26 cellular contexts compared by ENCODE assay signal in the genomic region with DNA sequence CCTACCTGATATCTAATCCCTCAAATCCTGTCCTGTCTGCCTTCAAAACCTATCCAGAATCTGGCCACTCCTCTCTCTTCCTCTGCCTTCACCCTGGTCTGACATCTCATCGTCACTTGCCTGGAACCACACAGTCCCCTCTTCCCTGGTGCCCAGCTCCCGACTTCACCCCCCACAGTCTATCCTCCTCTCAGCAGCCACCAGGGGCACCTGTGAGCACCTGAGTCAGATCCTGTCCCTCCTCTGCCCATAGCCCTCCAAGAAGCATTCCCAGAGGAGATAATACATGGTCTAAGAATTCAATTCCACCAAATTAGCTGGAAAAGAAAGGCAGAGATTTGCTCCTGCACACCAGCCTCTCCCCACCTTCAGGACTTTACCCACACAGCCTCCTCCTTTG. TPM values are rescaled to one million over a fixed set of nuclear protein-coding genes. Genes with fewer than 3 reads are reported as not detected.
A peak's percentile ranks its signal among the peaks of the same experiment; 100 is the strongest.
DNase-seq lines count a peak whose midpoint lies in the region; ATAC-seq and TF ChIP-seq lines count a peak whose summit lies in the region.
"Had no signal": no experiment of that assay in that cellular context is flagged by ENCODE, and none has a peak within 500 bp of the region (broad histone marks: within the 10 kb centered on the region; RNA-seq: fewer than 3 reads in every experiment).

No MANE protein-coding gene starts in this region.

- H3K4me3 Mint-ChIP-seq in MCF 10A (ENCODE audit: unreplicated experiment): no peak overlapping the region
- H3K4me3 Mint-ChIP-seq: activated CD4-positive, alpha-beta T cell treated with anti-CD3 and anti-CD28 coated beads, Interleukin-2, amount 10 ng/mL, durations not matched to agents 7 days and 5 days; CD4-positive, CD25-positive, alpha-beta regulatory T cell; nephron had no signal

- TF ChIP-seq EP300 in suprapubic skin (IDR thresholded peaks at IDR 0.05): no peak

- H3K9me2 ChIP-seq in PC-3 (replicated peaks; ENCODE audit: low read length): no peaks in the 10 kb centered on the region

- H3K79me2 ChIP-seq in mammary epithelial cell (ENCODE audit: insufficient read depth, low read length): no peaks in the 10 kb centered on the region
- H3K79me2 ChIP-seq in PC-3 (ENCODE audit: low read length): no peaks in the 10 kb centered on the region

- H3K27ac Mint-ChIP-seq in MCF 10A (ENCODE audit: low read depth, unreplicated experiment): no peak overlapping the region
- H3K27ac Mint-ChIP-seq: activated CD4-positive, alpha-beta T cell treated with anti-CD3 and anti-CD28 coated beads, Interleukin-2, amount 10 ng/mL, durations not matched to agents 7 days and 5 days; nephron had no signal

- DNase-seq in mammary epithelial cell (no peak), MCF 10A (ENCODE audit: unreplicated experiment) (no peak), PC-3 (peak; percentile 29), fibroblast of pulmonary artery (ENCODE audit: low read depth) (no peak), suprapubic skin (ENCODE audit: low spot score in 2 of 2) (no peak), HPDE6-E6E7 (ENCODE audit: extremely low spot score) (no peak)
- no peak for DNase-seq in activated T-cell treated with anti-CD3 and anti-CD28 coated beads, Interleukin-2, amount 50 U/mL, for 48 hours
- DNase-seq: activated CD4-positive, alpha-beta T cell treated with anti-CD3 and anti-CD28 coated beads, Interleukin-2, amount 10 ng/mL, durations not matched to agents 7 days and 5 days; activated CD8-positive, alpha-beta memory T cell treated with anti-CD3 and anti-CD28 coated beads, Interleukin-2, amount 50 U/mL, for 48 hours; activated gamma-delta T cell; CD4-positive, CD25-positive, alpha-beta regulatory T cell; esophagus squamous epithelium; midbrain; NCI-H2107; NCI-H69; SJCRH30; stimulated activated CD4-positive, alpha-beta T cell treated with anti-CD3 and anti-CD28 coated beads, Interleukin-1b, Interleukin-23, amount 100 ng/mL, for 48 hours; stimulated activated naive CD4-positive, alpha-beta T cell treated with Interleukin-2 at 50 U/mL for 16 hours; T-helper 1 cell; thyroid gland had no signal

- H3F3A ChIP-seq in PC-3 (ENCODE audit: low read length, unreplicated experiment): no peaks in the 10 kb centered on the region

- H4K20me1 ChIP-seq in mammary epithelial cell (ENCODE audit: insufficient read depth, low read length): no peaks in the 10 kb centered on the region
- H4K20me1 ChIP-seq in PC-3 (ENCODE audit: low read length): no peaks in the 10 kb centered on the region

- TF ChIP-seq POLR2A in suprapubic skin (IDR thresholded peaks at IDR 0.05): no peak

- ATAC-seq in PC-3: peak; percentile 79
- no peak for ATAC-seq in GM21529 (IDR thresholded peaks at IDR 0.05; ENCODE audit: unreplicated experiment)
- ATAC-seq: left lobe of liver had no signal

- peaks cover 26% of the 10 kb centered on the region for H3K9me3 Mint-ChIP-seq in MCF 10A (ENCODE audit: unreplicated experiment)

- no peak overlapping the region for H2AFZ ChIP-seq in mammary epithelial cell (ENCODE audit: low read depth, low read length)
- H2AFZ ChIP-seq in PC-3 (ENCODE audit: low read length): no peak overlapping the region

- H3K36me3 ChIP-seq in mammary epithelial cell (ENCODE audit: insufficient read depth, low read length) (no peaks in the 10 kb centered on the region), PC-3 (ENCODE audit: low read depth, low read length) (no peaks in the 10 kb centered on the region), suprapubic skin (no peaks in the 10 kb centered on the region)
- H3K36me3 ChIP-seq: esophagus squamous epithelium, prostate gland, SJCRH30, thyroid gland had no signal

- H3K36me3 Mint-ChIP-seq in MCF 10A (ENCODE audit: insufficient read depth, unreplicated experiment): no peaks in the 10 kb centered on the region

- TF ChIP-seq CTCF in mammary epithelial cell (conservative IDR thresholded peaks at IDR 0.05 in 1 of 2, IDR thresholded peaks at IDR 0.05 in 1 of 2; ENCODE audit: extremely low read depth in 1 of 2, insufficient read depth in 1 of 2, low read depth in 1 of 2, low read length in 2 of 2) (peak; percentile 20 to 31), MCF 10A (IDR thresholded peaks at IDR 0.05; ENCODE audit: unreplicated experiment) (no peak), PC-3 (conservative IDR thresholded peaks at IDR 0.05; ENCODE audit: low read depth, low read length) (peak; percentile 61), fibroblast of pulmonary artery (IDR thresholded peaks at IDR 0.05; ENCODE audit: low read length, missing control alignments) (peak; percentile 2), suprapubic skin (IDR thresholded peaks at IDR 0.05) (no peak)

- H3K27me3 ChIP-seq in mammary epithelial cell (ENCODE audit: insufficient read depth, low read length) (no peaks in the 10 kb centered on the region), PC-3 (ENCODE audit: low read length) (no peaks in the 10 kb centered on the region), suprapubic skin (peaks cover 12% of the 10 kb centered on the region)
- H3K27me3 ChIP-seq: SJCRH30, thyroid gland had no signal

- 46% methylated on average over 2 of the region's 2 CpGs for WGBS in mammary epithelial cell (ENCODE audit: low coverage, missing lambda C conversion rate)
- WGBS in suprapubic skin: 69% methylated on average over 2 of the region's 2 CpGs

- H3K9me3 ChIP-seq in mammary epithelial cell (replicated peaks; ENCODE audit: insufficient read depth, low read length) (peaks cover 3% of the 10 kb centered on the region), PC-3 (ENCODE audit: low read length) (no peaks in the 10 kb centered on the region), suprapubic skin (peaks cover 12% of the 10 kb centered on the region)
- H3K9me3 ChIP-seq: prostate gland, SJCRH30, thyroid gland had no signal

- no TSS peak for BruUV-seq in mammary epithelial cell (replicated peaks; lab: Mats Ljungman, UMichigan)
- BruUV-seq in MCF 10A (replicated peaks; lab: Mats Ljungman, UMichigan): no TSS peak
- BruUV-seq in PC-3 (replicated peaks; lab: Mats Ljungman, UMichigan): no TSS peak

- dilution Hi-C loops in mammary epithelial cell (cut with HindIII; ENCODE audit: low sequenced_read_pairs): loop anchor here (5.0 kb wide), 2 partner anchors 43 to 98 kb away; no protein-coding TSS in a partner anchor

- H3K4me1 ChIP-seq in mammary epithelial cell (ENCODE audit: insufficient read depth, low read length): no peaks in the 10 kb centered on the region
- H3K4me1 ChIP-seq in PC-3 (ENCODE audit: insufficient read depth, low read length): no peaks in the 10 kb centered on the region
- no peaks in the 10 kb centered on the region for H3K4me1 ChIP-seq in suprapubic skin
- H3K4me1 ChIP-seq: esophagus squamous epithelium, prostate gland, SJCRH30, thyroid gland had no signal

- no peak overlapping the region for H3K9ac ChIP-seq in mammary epithelial cell (ENCODE audit: insufficient read depth, low read length)
- H3K9ac ChIP-seq in PC-3 (ENCODE audit: low read length): no peak overlapping the region

- no peaks in the 10 kb centered on the region for H3K4me1 Mint-ChIP-seq in MCF 10A (ENCODE audit: insufficient read depth, unreplicated experiment)
- H3K4me1 Mint-ChIP-seq: activated CD4-positive, alpha-beta T cell treated with anti-CD3 and anti-CD28 coated beads, Interleukin-2, amount 10 ng/mL, durations not matched to agents 7 days and 5 days; CD4-positive, CD25-positive, alpha-beta regulatory T cell had no signal

- peaks cover 2% of the 10 kb centered on the region for H3K27me3 Mint-ChIP-seq in MCF 10A (ENCODE audit: insufficient read depth, unreplicated experiment)

- intact Hi-C loops in mammary epithelial cell (cut with micrococcal nuclease): no loop called here
- intact Hi-C loops in MCF 10A (cut with micrococcal nuclease): no loop called here
- intact Hi-C loops in PC-3 (cut with micrococcal nuclease): no loop called here

- H3K4me3 ChIP-seq in mammary epithelial cell (replicated peaks in 1 of 3; ENCODE audit: insufficient read depth in 1 of 3, low read depth in 2 of 3, low read length in 3 of 3): no peak overlapping the region
- H3K4me3 ChIP-seq in PC-3 (ENCODE audit: low read length): no peak overlapping the region
- no peak overlapping the region for H3K4me3 ChIP-seq in fibroblast of pulmonary artery (replicated peaks; ENCODE audit: low read depth, low read length)
- H3K4me3 ChIP-seq in suprapubic skin: no peak overlapping the region
- H3K4me3 ChIP-seq: esophagus squamous epithelium, prostate gland, SJCRH30, thyroid gland had no signal

- H3K4me2 ChIP-seq in mammary epithelial cell (ENCODE audit: insufficient read depth, low read depth, low read length): no peak overlapping the region
- no peak overlapping the region for H3K4me2 ChIP-seq in PC-3 (ENCODE audit: low read length)

- in situ Hi-C loops in mammary epithelial cell (cut with MboI; ENCODE audit: low sequenced_read_pairs in 2 of 2): no loop called here

- H3K27ac ChIP-seq in mammary epithelial cell (ENCODE audit: insufficient read depth, low read depth, low read length) (no peak overlapping the region), PC-3 (ENCODE audit: low read length) (no peak overlapping the region), suprapubic skin (no peak overlapping the region)
- H3K27ac ChIP-seq: esophagus squamous epithelium, prostate gland, SJCRH30, thyroid gland had no signal

- CTCF ChIA-PET in mammary epithelial cell (lab: Charles Lee; ENCODE audit: low non-redundant PET): interaction anchor here (0.6 kb wide), 1 partner anchor 33 kb away, joined by 4 read pairs; no protein-coding TSS in a partner anchor
- CTCF ChIA-PET in MCF 10A (lab: Yijun Ruan, JAX): interaction anchor here (0.6 to 1.1 kb wide), 4 partner anchors 12 to 300 kb away, joined by 3 to 4 read pairs (median 4); no protein-coding TSS in a partner anchor
- CTCF ChIA-PET in PC-3 (lab: Charles Lee): interaction anchor here (0.5 kb wide), 1 partner anchor 56 kb away, joined by 9 read pairs; no protein-coding TSS in a partner anchor

- POLR2A ChIA-PET in MCF 10A (lab: Yijun Ruan, JAX): interaction anchor here (1.1 kb wide), 1 partner anchor 12 kb away, joined by 3 read pairs; no protein-coding TSS in a partner anchor
- POLR2A ChIA-PET in PC-3 (lab: Charles Lee; ENCODE audit: unreplicated experiment): no interaction called here

RNA-seq across cellular contexts. Expression of gene ZNRF4, which starts 48.9 kb away (rescaled TPM):
- not detected for total RNA-seq in mammary epithelial cell
- polyA plus RNA-seq in mammary epithelial cell: not detected
- polyA minus RNA-seq in mammary epithelial cell: not detected
- total RNA-seq in MCF 10A (2022): not detected in 2 replicates
- total RNA-seq in PC-3 (2014; rRNA removed): not detected in 2 replicates
- total RNA-seq in suprapubic skin: not detected
- total RNA-seq: activated CD4-positive, alpha-beta T cell treated with anti-CD3 and anti-CD28 coated beads, Interleukin-2, amount 10 ng/mL, durations not matched to agents 7 days and 5 days; CD4-positive, CD25-positive, alpha-beta regulatory T cell; esophagus squamous epithelium; glomerular endothelial cell; left lobe of liver; SJCRH30; skeletal muscle tissue had no signal
- polyA plus RNA-seq: CD4-positive, CD25-positive, alpha-beta regulatory T cell had no signal

Comparison
In these comparisons a context has a peak if more than half of its experiments do, and no peak if none do; other contexts are left out.
1. CTCF ChIP-seq: peak in mammary epithelial cell (2 of 2), PC-3 (single experiment) and fibroblast of pulmonary artery (single experiment); none in MCF 10A (single experiment) and suprapubic skin (0 of 2).